10 cellular contexts compared by ENCODE assay signal in genomic region chr3:78918361-78919020, GRCh38.
DNase-seq lines count a peak whose midpoint lies in the region; ATAC-seq, FAIRE-seq and TF ChIP-seq lines count a peak whose summit lies in the region.
"Had no signal": no experiment of that assay in that cellular context is flagged by ENCODE, and none has a peak within 500 bp of the region (broad histone marks: within the 10 kb centered on the region; RNA-seq: fewer than 3 reads in every experiment).

No MANE protein-coding gene starts in this region.

- H3K27ac ChIP-seq in HUES48 (ENCODE audit: low read depth, low read length), result peak overlapping the region; percentile 5

- TF ChIP-seq CTCF in AG09319 (IDR thresholded peaks at IDR 0.05; ENCODE audit: low read depth, low read length) (no peak), fibroblast of the aortic adventitia (IDR thresholded peaks at IDR 0.05; ENCODE audit: insufficient read depth, low read length) (no peak), D721Med (IDR thresholded peaks at IDR 0.05; ENCODE audit: insufficient read depth, missing control alignments) (no peak)

- no peak for FAIRE-seq in D721Med (lab: Jason Lieb, UNC)

- H3K4me1 ChIP-seq in HUES48 (ENCODE audit: control insufficient read depth, insufficient read depth, low read length), result peaks cover 8% of the 10 kb centered on the region; the same call in 1 of the 2 replicates

- no peaks in the 10 kb centered on the region for H3K36me3 ChIP-seq in HUES48 (ENCODE audit: control insufficient read depth, insufficient read depth, low read length)

- H3K9me3 ChIP-seq in HUES48 (ENCODE audit: control insufficient read depth, insufficient read depth, low read length), result no peaks in the 10 kb centered on the region

- peak; percentile 35 for ATAC-seq in GM19463 (IDR thresholded peaks at IDR 0.05; ENCODE audit: unreplicated experiment)

- no peak overlapping the region for H3K4me3 ChIP-seq in HUES48 (ENCODE audit: low read depth, low read length)
- no peak overlapping the region for H3K4me3 ChIP-seq in fibroblast of the aortic adventitia (ENCODE audit: low read depth, low read length)

- intact Hi-C loops in head of caudate nucleus (cut with DNase I), result no loop called here

- H3K9ac ChIP-seq in HUES48 (ENCODE audit: low read depth, low read length), result no peak overlapping the region

- no peaks in the 10 kb centered on the region for H3K27me3 ChIP-seq in HUES48 (ENCODE audit: control insufficient read depth, insufficient read depth, low read length)

- DNase-seq in AG09319 (ENCODE audit: extremely low read depth, low read depth) (peak; percentile 15), fibroblast of the aortic adventitia (ENCODE audit: low read depth) (peak; percentile 57), D721Med (ENCODE audit: insufficient read length, low spot score) (no peak), retina (no peak), head of caudate nucleus (no peak)
- no peak for DNase-seq in NK-92 treated with Interleukin-12 subunit alpha and Interleukin-12 subunit beta, amount 100 ng/mL, for 24 hours (lab: John Stamatoyannopoulos, UW)
- DNase-seq: activated CD4-positive, alpha-beta memory T cell treated with anti-CD3 and anti-CD28 coated beads for 36 hours; NCI-H345 had no signal

Comparison
In these comparisons a context has a peak if more than half of its experiments do, and no peak if none do; other contexts are left out.
1. DNase-seq: peak in AG09319 (single experiment) and fibroblast of the aortic adventitia (single experiment); none in D721Med (single experiment), NK-92 treated with Interleukin-12 subunit alpha and Interleukin-12 subunit beta, amount 100 ng/mL, for 24 hours (single experiment), retina (single experiment) and head of caudate nucleus (0 of 42).